ENCODE assay signal across 9 cellular contexts in genomic region chr1:19344372-19344810, GRCh38. TPM values are rescaled to one million over a fixed set of nuclear protein-coding genes. Genes with fewer than 3 reads are reported as not detected.
A peak's percentile ranks its signal among the peaks of the same experiment; 100 is the strongest.
DNase-seq lines count a peak whose midpoint lies in the region; ATAC-seq and TF ChIP-seq lines count a peak whose summit lies in the region.
"Had no signal": no experiment of that assay in that cellular context is flagged by ENCODE, and none has a peak within 500 bp of the region (broad histone marks: within the 10 kb centered on the region; RNA-seq: fewer than 3 reads in every experiment).

No MANE protein-coding gene starts in this region.

- no peak overlapping the region for H3K27ac Mint-ChIP-seq in progenitor cell of endocrine pancreas

- no peaks in the 10 kb centered on the region for H3K4me1 Mint-ChIP-seq in progenitor cell of endocrine pancreas (ENCODE audit: low read depth)

- no peaks in the 10 kb centered on the region for H3K9me3 ChIP-seq in GM23248 (ENCODE audit: low read depth)
- H3K9me3 ChIP-seq: HAP-1 had no signal

- H3K36me3 Mint-ChIP-seq in progenitor cell of endocrine pancreas (ENCODE audit: insufficient read depth): peaks cover 10% of the 10 kb centered on the region

- H3K4me1 ChIP-seq in GM23248 (ENCODE audit: insufficient read depth): no peaks in the 10 kb centered on the region
- H3K4me1 ChIP-seq: HAP-1 had no signal

- H3K27ac ChIP-seq in GM23248: no peak overlapping the region

- no peaks in the 10 kb centered on the region for H3K9me3 Mint-ChIP-seq in progenitor cell of endocrine pancreas (ENCODE audit: low read depth)

- peak; percentile 73 for TF ChIP-seq CTCF in progenitor cell of endocrine pancreas (IDR thresholded peaks at IDR 0.05; ENCODE audit: unreplicated experiment)

- H2AFZ ChIP-seq in GM23248: no peak overlapping the region

- H3K36me3 ChIP-seq in GM23248 (ENCODE audit: low read depth): peaks cover 6% of the 10 kb centered on the region; the same call in 1 of the 2 replicates

- no peak for ATAC-seq in GM18858 (IDR thresholded peaks at IDR 0.05; ENCODE audit: unreplicated experiment)

- no peaks in the 10 kb centered on the region for H3K27me3 ChIP-seq in GM23248 (replicated peaks; ENCODE audit: insufficient read depth)

- no peaks in the 10 kb centered on the region for H3F3A ChIP-seq in GM23248 (ENCODE audit: insufficient read depth)

- H3K4me3 ChIP-seq in GM23248: no peak overlapping the region
- H3K4me3 ChIP-seq: HAP-1 had no signal

- in situ Hi-C loops in GM23248 (cut with MboI): no loop called here

- H3K9ac ChIP-seq in GM23248: no peak overlapping the region

- H3K79me2 ChIP-seq in GM23248 (ENCODE audit: insufficient read depth): peaks cover 23% of the 10 kb centered on the region

- DNase-seq in AG20443 (ENCODE audit: low spot score) (peak; percentile 83), GM23248 (peak; percentile 64), OCI-M1 (lab: John Stamatoyannopoulos, UW) (peak; percentile 39), germinal center (ENCODE audit: low spot score) (peak; percentile 65), progenitor cell of endocrine pancreas (ENCODE audit: low spot score, unreplicated experiment) (peak; percentile 41), inferior parietal cortex (ENCODE audit: extremely low spot score) (no peak)
- DNase-seq in activated naive CD4-positive, alpha-beta T cell treated with Interleukin-2 at 50 U/mL for 16 hours: peak; percentile 49

- WGBS in GM23248 (ENCODE audit: low coverage in 1 of 2, low lambda C conversion rate in 2 of 2, missing lambda C conversion rate in 2 of 2), 2 experiments: 58 to 65% methylated on average over 11 to 12 of the region's 12 CpGs

- no peaks in the 10 kb centered on the region for H3K9me2 ChIP-seq in GM23248 (ENCODE audit: insufficient read depth)

- H3K4me3 Mint-ChIP-seq in progenitor cell of endocrine pancreas (ENCODE audit: low read depth): no peak overlapping the region

- H3K4me2 ChIP-seq in GM23248 (ENCODE audit: unreplicated experiment): no peak overlapping the region

- H4K20me1 ChIP-seq in GM23248 (ENCODE audit: insufficient read depth): no peaks in the 10 kb centered on the region

- no peaks in the 10 kb centered on the region for H3K27me3 Mint-ChIP-seq in progenitor cell of endocrine pancreas

RNA-seq across cellular contexts. Expression of gene SLC66A1, which starts 32.3 kb away (rescaled TPM):
- 16.2 and 20.5 TPM in 2 replicates for total RNA-seq in GM23248 (2014; rRNA removed; shearing (Covaris generic))
- polyA plus RNA-seq in GM23248 (2016; fragmentation: Nextera tagmentation; extraction: Ambion mirVana): 13.1 and 13.5 TPM in 2 replicates
- 25.7 and 26.7 TPM in 2 replicates for total RNA-seq in progenitor cell of endocrine pancreas

RNA-seq across cellular contexts. Expression of gene AKR7A2, which starts 32.4 kb away (rescaled TPM):
- total RNA-seq in GM23248 (2014; rRNA removed; shearing (Covaris generic)): 93.1 and 116 TPM in 2 replicates
- polyA plus RNA-seq in GM23248 (2016; fragmentation: Nextera tagmentation; extraction: Ambion mirVana): 96.6 and 97.1 TPM in 2 replicates
- 53.7 and 55.8 TPM in 2 replicates for total RNA-seq in progenitor cell of endocrine pancreas

RNA-seq across cellular contexts. Expression of gene AKR7A3, which starts 55.8 kb away (rescaled TPM):
- 0.11 and 0.51 TPM in 2 replicates for total RNA-seq in GM23248 (2014; rRNA removed; shearing (Covaris generic))
- 0.18 and 0.24 TPM in 2 replicates for polyA plus RNA-seq in GM23248 (2016; fragmentation: Nextera tagmentation; extraction: Ambion mirVana)
- 2.1 and 2.7 TPM in 2 replicates for total RNA-seq in progenitor cell of endocrine pancreas
